Comparison of ENCODE assay signal across 17 cellular contexts in the genomic region with DNA sequence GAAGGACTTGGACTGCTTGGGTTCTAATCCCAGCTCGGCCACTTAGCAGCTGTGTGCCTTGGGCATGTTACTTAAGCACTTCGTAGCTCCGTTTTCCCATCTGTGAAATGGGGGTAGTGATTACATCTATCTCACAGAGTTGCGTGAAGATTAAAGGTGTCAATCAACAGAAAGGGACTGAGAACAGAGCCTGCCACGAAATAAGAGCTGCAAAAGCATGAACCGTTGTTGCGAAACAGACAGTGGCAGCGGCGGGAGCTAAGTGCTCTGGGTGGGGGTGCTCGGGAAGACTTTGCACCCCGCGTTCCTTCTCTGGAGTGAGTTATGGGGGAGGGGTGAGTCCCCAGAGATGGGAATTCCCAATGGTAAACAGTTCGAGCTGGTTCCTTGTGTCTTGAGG.
DNase-seq lines count a peak whose midpoint lies in the region; ATAC-seq, FAIRE-seq and TF ChIP-seq lines count a peak whose summit lies in the region.
"Had no signal": no experiment of that assay in that cellular context is flagged by ENCODE, and none has a peak within 500 bp of the region (broad histone marks: within the 10 kb centered on the region; RNA-seq: fewer than 3 reads in every experiment).

No MANE protein-coding gene starts in this region.

- 0 out of 6 replicates have a peak overlapping the region, but pooled peaks of 1 of the 2 experiments have one; percentile 16 for H3K27ac ChIP-seq in A549
- H3K27ac ChIP-seq in IMR-90 (ENCODE audit: insufficient read depth, low read length): no peak overlapping the region
- peak overlapping the region; percentile 73 for H3K27ac ChIP-seq in VCaP
- H3K27ac ChIP-seq: BLaER1 treated with 17β-estradiol and CSF1 and Interleukin-3, amounts not matched to agents 10 nM and 100 nM had no signal

- H3K23ac ChIP-seq in IMR-90 (ENCODE audit: low read depth, low read length): no peak overlapping the region; the same call in 1 of the 2 replicates

- peaks cover 29% of the 10 kb centered on the region for H3K27me3 ChIP-seq in IMR-90 (ENCODE audit: control insufficient read depth, insufficient read depth, low read length)
- H3K27me3 ChIP-seq: BLaER1 treated with 17β-estradiol and CSF1 and Interleukin-3, amounts not matched to agents 10 nM and 100 nM had no signal

- no peak overlapping the region for H2AK9ac ChIP-seq in IMR-90 (replicated peaks; ENCODE audit: low read depth, low read length, poor library complexity)

- no peak overlapping the region for H2AK5ac ChIP-seq in IMR-90 (ENCODE audit: low read depth, low read length)

- H3K4ac ChIP-seq in IMR-90 (ENCODE audit: low read depth, low read length): no peak overlapping the region

- no peak for TF ChIP-seq CTCF in A549 (IDR thresholded peaks at IDR 0.05)
- no peak for TF ChIP-seq CTCF in IMR-90 (conservative IDR thresholded peaks at IDR 0.05; ENCODE audit: low read depth, low read length)
- no peak for TF ChIP-seq CTCF in VCaP (conservative IDR thresholded peaks at IDR 0.05)

- H3K36me3 ChIP-seq in IMR-90 (ENCODE audit: control insufficient read depth, insufficient read depth, low read length): no peaks in the 10 kb centered on the region
- H3K36me3 ChIP-seq: BLaER1 treated with 17β-estradiol and CSF1 and Interleukin-3, amounts not matched to agents 10 nM and 100 nM had no signal

- DNase-seq in A549 (ENCODE audit: low read depth in 1 of 2, low spot score in 1 of 2): no peak
- DNase-seq in IMR-90: no peak
- DNase-seq in NCI-H2171 treated with DMSO at 0.1 percent for 48 hours (lab: John Stamatoyannopoulos, UW): peak; percentile 60
- DNase-seq in NK-92 (lab: John Stamatoyannopoulos, UW; ENCODE audit: unreplicated experiment): no peak
- DNase-seq in GM12892 (ENCODE audit: insufficient read length): no peak
- DNase-seq: Calu3; CD8-positive, alpha-beta T cell; NCI-H1436 treated with DMSO at 0.1 percent for 48 hours; NCI-H2081; NCI-H82; SW 1271; T-helper 2 cell had no signal

- no peak overlapping the region for H3K18ac ChIP-seq in IMR-90 (ENCODE audit: low read depth, low read length)

- 89% methylated on average over 13 of the region's 13 CpGs for WGBS in A549 (ENCODE audit: missing lambda C conversion rate)
- WGBS in IMR-90 (ENCODE audit: extremely low coverage in 2 of 2, insufficient read length in 1 of 2), 2 experiments: 54% methylated on average over 5 of the region's 13 CpGs; no CpG with 5 or more reads in 1 of the 2 experiments

- H2BK5ac ChIP-seq in IMR-90 (ENCODE audit: low read depth, low read length, poor library complexity, severe bottlenecking): no peak overlapping the region

- TF ChIP-seq EP300 in A549 (IDR thresholded peaks at IDR 0.05): no peak

- no peak overlapping the region for H3K9ac ChIP-seq in IMR-90 (ENCODE audit: low read depth, low read length)
- H3K9ac ChIP-seq: BLaER1 treated with 17β-estradiol and CSF1 and Interleukin-3, amounts not matched to agents 10 nM and 100 nM had no signal

- no peak for TF ChIP-seq RAD21 in A549 (conservative IDR thresholded peaks at IDR 0.05 in 1 of 2, IDR thresholded peaks at IDR 0.05 in 1 of 2)
- TF ChIP-seq RAD21 in IMR-90 (IDR thresholded peaks at IDR 0.05; ENCODE audit: low read length): no peak

- H3K4me3 ChIP-seq in A549 (no peak overlapping the region), IMR-90 (ENCODE audit: insufficient read depth, low read depth, low read length) (no peak overlapping the region)
- H3K4me3 ChIP-seq: BLaER1 treated with 17β-estradiol and CSF1 and Interleukin-3, amounts not matched to agents 10 nM and 100 nM had no signal

- intact Hi-C loops in IMR-90 (cut with micrococcal nuclease): loop anchor here (10.0 kb wide), 1 partner anchor 77 kb away; a partner anchor contains a TSS

- BruUV-seq in IMR-90 (replicated peaks; lab: Mats Ljungman, UMichigan): no TSS peak

- no peak overlapping the region for H4K8ac ChIP-seq in IMR-90 (ENCODE audit: low read depth in 2 of 2, low read length in 2 of 2)

- no peaks in the 10 kb centered on the region for H4K20me1 ChIP-seq in IMR-90 (ENCODE audit: insufficient read depth, low read length)
- H4K20me1 ChIP-seq: BLaER1 treated with 17β-estradiol and CSF1 and Interleukin-3, amounts not matched to agents 10 nM and 100 nM had no signal

- no peak overlapping the region for H3K56ac ChIP-seq in IMR-90 (ENCODE audit: extremely low read depth, insufficient read depth, low read length)

- H2BK120ac ChIP-seq in IMR-90 (ENCODE audit: low read depth, low read length): no peak overlapping the region

- H2BK20ac ChIP-seq in IMR-90 (ENCODE audit: low read depth, low read length): no peak overlapping the region

- H3K4me2 ChIP-seq in A549 (no peak overlapping the region), IMR-90 (ENCODE audit: low read depth, low read length) (no peak overlapping the region)

- no peak overlapping the region for H4K5ac ChIP-seq in IMR-90 (ENCODE audit: low read depth, low read length)

- ATAC-seq in A549: no peak
- ATAC-seq in IMR-90 (ENCODE audit: low read depth): no peak
- no peak for ATAC-seq in GM19452 (IDR thresholded peaks at IDR 0.05; ENCODE audit: unreplicated experiment)
- ATAC-seq in GM19395 (IDR thresholded peaks at IDR 0.05; ENCODE audit: unreplicated experiment): no peak
- ATAC-seq: CD8-positive, alpha-beta T cell; Right ventricle myocardium inferior had no signal

- no peak overlapping the region for H2AFZ ChIP-seq in IMR-90 (replicated peaks; ENCODE audit: low read length, poor library complexity)

- H3K9me3 ChIP-seq in A549 (no peaks in the 10 kb centered on the region), IMR-90 (ENCODE audit: control insufficient read depth, insufficient read depth, low read length) (no peaks in the 10 kb centered on the region)
- H3K9me3 ChIP-seq: BLaER1 treated with 17β-estradiol and CSF1 and Interleukin-3, amounts not matched to agents 10 nM and 100 nM had no signal

- no peak overlapping the region for H4K91ac ChIP-seq in IMR-90 (ENCODE audit: insufficient read depth, low read depth, low read length)

- H3K14ac ChIP-seq in IMR-90 (replicated peaks; ENCODE audit: low read depth, low read length): no peak overlapping the region

- FAIRE-seq in A549 (lab: Jason Lieb, UNC) (no peak), GM12892 (lab: Jason Lieb, UNC) (no peak)

- no peak overlapping the region for H2BK15ac ChIP-seq in IMR-90 (ENCODE audit: low read depth, low read length)

- POLR2A ChIA-PET in A549 (lab: Yijun Ruan, JAX): no interaction called here
- POLR2A ChIA-PET in IMR-90 (lab: Charles Lee; ENCODE audit: unreplicated experiment): interaction anchor here (0.7 kb wide), 1 partner anchor 325 kb away, joined by 10 read pairs; no protein-coding TSS in a partner anchor

- in situ Hi-C loops in IMR-90 (cut with MboI; ENCODE audit: low sequenced_read_pairs): no loop called here

- no peaks in the 10 kb centered on the region for H3K79me1 ChIP-seq in IMR-90 (ENCODE audit: low read depth in 1 of 2, low read length in 2 of 2)

- H3K9me1 ChIP-seq in IMR-90 (ENCODE audit: insufficient read depth, low read length): no peaks in the 10 kb centered on the region

- CTCF ChIA-PET in A549 (lab: Yijun Ruan, JAX): interaction anchor here (1.5 to 2.0 kb wide), 3 partner anchors 10 to 64 kb away, joined by 3 to 8 read pairs (median 6); no protein-coding TSS in a partner anchor
- CTCF ChIA-PET in IMR-90 (lab: Yijun Ruan, JAX): no interaction called here

- H3K4me1 ChIP-seq in A549 (peaks cover 22% of the 10 kb centered on the region), IMR-90 (ENCODE audit: control insufficient read depth, insufficient read depth, low read length) (no peaks in the 10 kb centered on the region)

- dilution Hi-C loops in IMR-90 (cut with HindIII; ENCODE audit: low sequenced_read_pairs, unreplicated experiment): no loop called here

- TF ChIP-seq POLR2A in A549 (IDR thresholded peaks at IDR 0.05; ENCODE audit: low read length) (no peak), IMR-90 (IDR thresholded peaks at IDR 0.05; ENCODE audit: low read depth, low read length) (no peak), GM12892 (IDR thresholded peaks at IDR 0.05; ENCODE audit: low read depth, low read length) (no peak)

TF ChIP-seq in A549, 52 proteins besides CTCF, POLR2A, EP300 and RAD21:
- TF ChIP-seq POLR2AphosphoS2 (conservative IDR thresholded peaks at IDR 0.05; ENCODE audit: low read length) (no peak), CBX8 (IDR thresholded peaks at IDR 0.05) (no peak), EHMT2 (IDR thresholded peaks at IDR 0.05; ENCODE audit: low read depth) (no peak), NPAS2 (CRISPR knock-in tag; IDR thresholded peaks at IDR 0.05; ENCODE audit: borderline replicate concordance) (no peak), CEBPB (IDR thresholded peaks at IDR 0.05) (peak; percentile 5 to 37; a peak in 1 of 4 replicates)

TF ChIP-seq in IMR-90, 13 proteins besides CTCF, POLR2A, EP300 and RAD21:
- TF ChIP-seq RFX5 (IDR thresholded peaks at IDR 0.05; ENCODE audit: low read depth, low read length): no peak
- peak; percentile 59 for TF ChIP-seq CEBPB (IDR thresholded peaks at IDR 0.05; ENCODE audit: low read depth, low read length)
